18 cellular contexts compared by ENCODE assay signal in the genomic region with DNA sequence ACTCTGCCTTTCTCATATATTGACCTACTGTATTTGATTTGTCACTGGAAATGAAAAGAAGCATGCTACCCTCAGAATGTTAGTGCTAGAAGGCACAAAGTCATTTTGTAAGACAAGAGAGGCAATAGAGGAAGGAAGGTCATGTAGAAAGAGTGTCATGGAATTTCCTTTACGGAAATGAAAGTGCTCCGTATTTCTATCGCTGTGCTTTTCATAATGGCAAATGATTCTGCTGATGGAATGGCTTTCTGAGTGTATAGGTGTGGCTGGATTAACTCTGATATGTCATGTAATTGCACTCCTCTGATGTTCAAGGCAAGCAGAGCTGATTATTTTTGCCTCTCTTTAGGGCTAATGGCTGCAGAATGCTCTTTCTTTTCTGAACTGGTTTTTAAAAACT. TPM values are rescaled to one million over a fixed set of nuclear protein-coding genes. Genes with fewer than 3 reads are reported as not detected.
DNase-seq lines count a peak whose midpoint lies in the region; ATAC-seq, FAIRE-seq and TF ChIP-seq lines count a peak whose summit lies in the region.
"Had no signal": no experiment of that assay in that cellular context is flagged by ENCODE, and none has a peak within 500 bp of the region (broad histone marks: within the 10 kb centered on the region; RNA-seq: fewer than 3 reads in every experiment).

No MANE protein-coding gene starts in this region.

- TF ChIP-seq CTCF in left lung (IDR thresholded peaks at IDR 0.05): no peak

- DNase-seq in Ammon's horn (ENCODE audit: low spot score): peak; percentile 21
- DNase-seq in SK-N-MC (ENCODE audit: low read depth, low spot score): no peak
- DNase-seq in left lung: no peak
- DNase-seq in NCI-H1436 (lab: John Stamatoyannopoulos, UW): no peak
- no peak for DNase-seq in RCC 7860 (ENCODE audit: low spot score)
- DNase-seq: CD8-positive, alpha-beta memory T cell; DND-41; effector CD4-positive, alpha-beta T cell; IMR-90; NCI-H1048; NCI-H526; ovary; stimulated activated CD4-positive, alpha-beta T cell treated with anti-CD3 and anti-CD28 coated beads, Interleukin-4, amount 100 ng/mL, for 1 hour had no signal

- peaks cover 0 to 35% of the 10 kb centered on the region in 2 donors for H3K4me1 ChIP-seq in left lung

- H3K27ac ChIP-seq in SK-N-MC (no peak overlapping the region), left lung (peak overlapping the region in 1 of 2 donors; percentile 72)
- H3K27ac ChIP-seq: cardiac muscle cell, ovary had no signal

- ATAC-seq in HG03378 (IDR thresholded peaks at IDR 0.05; ENCODE audit: unreplicated experiment): peak; percentile 43
- ATAC-seq in left lung: peak; percentile 48
- no peak for ATAC-seq in activated CD4-positive, CD25-positive, alpha-beta regulatory T cell treated with anti-CD3 and anti-CD28 coated beads, Interleukin-2, amount 50 U/mL, for 24 hours
- no peak for ATAC-seq in GM18502 (IDR thresholded peaks at IDR 0.05; ENCODE audit: poor library complexity, unreplicated experiment)

- 0 out of 2 replicates have a peak overlapping the region, but pooled peaks have one; percentile 23 for H3K4me3 ChIP-seq in SK-N-MC
- no peak overlapping the region for H3K4me3 ChIP-seq in left lung
- H3K4me3 ChIP-seq: cardiac muscle cell, ovary had no signal

- intact Hi-C loops in left lung (cut with DNase I): no loop called here

- H3K9me3 ChIP-seq in SK-N-MC (ENCODE audit: low read depth, low read length) (no peaks in the 10 kb centered on the region), left lung (no peaks in the 10 kb centered on the region)
- H3K9me3 ChIP-seq: ovary had no signal

- H3K9ac ChIP-seq in SK-N-MC (ENCODE audit: insufficient read length): no peak overlapping the region

- FAIRE-seq in RCC 7860 (lab: Jason Lieb, UNC): no peak

- no peaks in the 10 kb centered on the region for H3K27me3 ChIP-seq in left lung
- H3K27me3 ChIP-seq: cardiac muscle cell, ovary had no signal

- no peaks in the 10 kb centered on the region for H3K36me3 ChIP-seq in SK-N-MC (ENCODE audit: insufficient read depth, low read length)
- no peaks in the 10 kb centered on the region for H3K36me3 ChIP-seq in left lung
- H3K36me3 ChIP-seq: cardiac muscle cell, ovary had no signal

RNA-seq across cellular contexts. Expression of a gene that starts 15.5 kb away (rescaled TPM):
- 100 to 1,000 TPM in 1 of 2 donors, 10 to 100 TPM in 1; 93.0 to 149 TPM for total RNA-seq in left lung
- total RNA-seq: cardiac muscle cell; CD8-positive, alpha-beta memory T cell; IMR-90; RPMI7951 had no signal

Comparison
In these comparisons a context has a peak if more than half of its experiments do, and no peak if none do; other contexts are left out.
1. ATAC-seq: peak in HG03378 (single experiment) and left lung (single experiment); none in activated CD4-positive, CD25-positive, alpha-beta regulatory T cell treated with anti-CD3 and anti-CD28 coated beads, Interleukin-2, amount 50 U/mL, for 24 hours (0 of 2) and GM18502 (single experiment).